ENCODE assay signal across 24 cellular contexts in genomic region chr5:41083306-41083705, GRCh38. TPM values are rescaled to one million over a fixed set of nuclear protein-coding genes. Genes with fewer than 3 reads are reported as not detected.
DNase-seq lines count a peak whose midpoint lies in the region; ATAC-seq and TF ChIP-seq lines count a peak whose summit lies in the region.
"Had no signal": no experiment of that assay in that cellular context is flagged by ENCODE, and none has a peak within 500 bp of the region (broad histone marks: within the 10 kb centered on the region; RNA-seq: fewer than 3 reads in every experiment).

No MANE protein-coding gene starts in this region.

- TF ChIP-seq CTCF in choroid plexus epithelial cell (conservative IDR thresholded peaks at IDR 0.05; ENCODE audit: low read depth, low read length) = no peak
- no peak for TF ChIP-seq CTCF in retinal pigment epithelial cell (conservative IDR thresholded peaks at IDR 0.05; ENCODE audit: low read depth, low read length)

- peak; percentile 11 for DNase-seq in ELR (ENCODE audit: low read depth)
- DNase-seq in LHCN-M2 (ENCODE audit: low read depth) = peak; percentile 4
- DNase-seq in choroid plexus epithelial cell (ENCODE audit: low read depth) = peak; percentile 23
- peak; percentile 62 for DNase-seq in retinal pigment epithelial cell (ENCODE audit: low read depth)
- no peak for DNase-seq in NOMO-1 treated with dmso at 0.1 percent for 144 hours (lab: John Stamatoyannopoulos, UW; ENCODE audit: unreplicated experiment)
- no peak for DNase-seq in hippocampal formation (lab: John Stamatoyannopoulos, UW)
- no peak for DNase-seq in GDM1 (lab: John Stamatoyannopoulos, UW)
- DNase-seq: BE2C; CD4-positive, CD25-positive, alpha-beta regulatory T cell; COR-L47; GM23248; NCI-H1092; NCI-H1436; NCI-H187 treated with DMSO at 0.1 percent for 48 hours; NCI-H2107; NCI-H446 treated with DMSO at 0.1 percent for 48 hours; NCI-H526 treated with DMSO at 0.1 percent for 48 hours; Right ventricle myocardium superior; SW 1271 had no signal

- no peak for ATAC-seq in GM19397 (IDR thresholded peaks at IDR 0.05; ENCODE audit: unreplicated experiment)
- ATAC-seq: A549, HCT116 had no signal

- H3K4me3 ChIP-seq in choroid plexus epithelial cell (ENCODE audit: low read depth, low read length) (no peak overlapping the region), retinal pigment epithelial cell (ENCODE audit: low read length) (no peak overlapping the region)
- H3K4me3 ChIP-seq: A549, GM23248, SK-N-MC had no signal

RNA-seq across cellular contexts. Expression of gene MROH2B, which starts 12.2 kb away (rescaled TPM):
- total RNA-seq in LHCN-M2 (2014; rRNA removed) = not detected in 2 replicates
- not detected for polyA plus RNA-seq in LHCN-M2 (2012)
- total RNA-seq: CD4-positive, CD25-positive, alpha-beta regulatory T cell; GM23248; Right ventricle myocardium superior; RPMI7951 had no signal
- polyA plus RNA-seq: A549; CD4-positive, CD25-positive, alpha-beta regulatory T cell; GM23248 had no signal

Comparison
In these comparisons a context has a peak if more than half of its experiments do, and no peak if none do; other contexts are left out.
1. DNase-seq: peak in ELR (single experiment), LHCN-M2 (single experiment), choroid plexus epithelial cell (single experiment) and retinal pigment epithelial cell (single experiment); none in NOMO-1 treated with dmso at 0.1 percent for 144 hours (single experiment), hippocampal formation (0 of 2) and GDM1 (single experiment).